8 cellular contexts compared by ENCODE assay signal in the genomic region with DNA sequence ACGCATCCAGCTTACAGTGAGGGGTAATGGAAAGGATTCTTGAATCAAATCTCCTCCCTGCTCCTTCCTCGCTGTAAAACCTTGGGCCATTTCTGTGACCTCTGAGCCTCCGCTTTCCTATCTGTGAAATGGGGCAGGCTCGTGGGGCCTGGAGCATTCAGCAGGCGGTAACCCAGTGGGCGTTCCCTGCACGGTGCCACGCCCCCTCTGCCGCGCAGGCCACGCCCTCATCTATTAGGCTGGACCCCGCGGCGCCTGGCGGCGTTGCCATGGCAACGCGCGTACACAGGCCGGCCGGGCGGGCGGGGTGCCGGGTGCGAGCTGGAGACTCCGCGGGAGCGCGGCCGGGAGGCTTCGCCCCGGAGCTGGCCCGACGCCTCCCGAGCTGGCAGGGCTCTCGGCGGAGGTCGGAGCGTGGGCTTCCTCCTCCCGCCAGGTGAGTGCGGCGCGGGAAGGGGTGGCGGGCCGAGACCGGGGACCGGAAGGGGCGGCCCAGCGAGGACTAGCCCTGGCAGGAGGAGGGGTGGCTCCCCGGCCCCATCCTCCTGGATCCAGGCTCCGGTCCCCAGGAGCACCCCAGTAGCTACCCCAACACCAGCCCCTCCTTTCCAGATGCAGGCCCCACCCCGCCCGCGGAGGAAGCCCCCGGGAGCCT. TPM values are rescaled to one million over a fixed set of nuclear protein-coding genes. Genes with fewer than 3 reads are reported as not detected.
DNase-seq lines count a peak whose midpoint lies in the region; ATAC-seq lines count a peak whose summit lies in the region.

Gene FHAD1, plus strand, starts transcription at position 264 of the 655 bp plus-strand sequence. CDS start 4,562 bp downstream, outside the sequence.

- ATAC-seq in GM21423 (IDR thresholded peaks at IDR 0.05; ENCODE audit: unreplicated experiment) (no peak), GM18519 (IDR thresholded peaks at IDR 0.05; ENCODE audit: low FRiP score, unreplicated experiment) (no peak)

- H3K27ac ChIP-seq in ectodermal cell (ENCODE audit: insufficient read depth, low read depth, low read length, poor library complexity, severe bottlenecking): no peak within 1 kb of the TSS

- 10% methylated on average over 55 of the region's 55 CpGs for WGBS in ectodermal cell, 2 experiments

- no peaks in the 10 kb centered on the region for H3K27me3 ChIP-seq in ectodermal cell (ENCODE audit: control insufficient read depth, insufficient read depth, low read length, poor library complexity, severe bottlenecking)

- peak within 1 kb of the TSS; percentile 55 for H3K4me3 ChIP-seq in ectodermal cell (ENCODE audit: insufficient read depth, low read depth, low read length)

- H3K36me3 ChIP-seq in ectodermal cell (ENCODE audit: control insufficient read depth, insufficient read depth, low read length): no peaks in the 10 kb centered on the region

- H3K9me3 ChIP-seq in ectodermal cell (ENCODE audit: control insufficient read depth, low read length): no peaks in the 10 kb centered on the region

- DNase-seq in GM19238 (ENCODE audit: insufficient read length, low spot score) (peak; percentile 56), NCI-H1930 (lab: John Stamatoyannopoulos, UW) (peak; percentile 65 to 74), lung microvascular endothelial cell (ENCODE audit: low read depth in 2 of 2) (peak; percentile 80 to 86)
- peak; percentile 40 for DNase-seq in activated CD4-positive, alpha-beta T cell treated with anti-CD3 and anti-CD28 coated beads, Interleukin-2, amount 50 U/mL, for 1 hour
- DNase-seq in stimulated activated CD8-positive, alpha-beta memory T cell treated with anti-CD3 and anti-CD28 coated beads, Interleukin-15, amount 100 ng/mL, for 48 hours (ENCODE audit: low read depth in 2 of 2): peak; percentile 29 to 41

- peaks cover 6% of the 10 kb centered on the region for H3K4me1 ChIP-seq in ectodermal cell (ENCODE audit: control insufficient read depth, insufficient read depth, low read length)

RNA-seq across cellular contexts. Expression of gene FHAD1, which starts in this region (rescaled TPM):
- 5.7 TPM for polyA plus RNA-seq in ectodermal cell (2013, experiment 1 of 4)
- 5.4 TPM for polyA plus RNA-seq in ectodermal cell (2013, experiment 2 of 4)
- polyA plus RNA-seq in ectodermal cell (2013, experiment 3 of 4): 3.4 TPM
- polyA plus RNA-seq in ectodermal cell (2013, experiment 4 of 4): 5.2 TPM
- total RNA-seq in lung microvascular endothelial cell: under 0.01 TPM in 1 of 2 replicates, not detected in the other

Comparison
In these comparisons a context has a peak if more than half of its experiments do, and no peak if none do; other contexts are left out.
1. Peak in DNase-seq in lung microvascular endothelial cell; RNA of the gene not detected or under 1 TPM.